34 cellular contexts compared by ENCODE assay signal in genomic region chr7:132690174-132690573, GRCh38.
"Had no signal": no experiment of that assay in that cellular context is flagged by ENCODE, and none has a peak within 500 bp of the region (broad histone marks: within the 10 kb centered on the region; RNA-seq: fewer than 3 reads in every experiment).

No MANE protein-coding gene starts in this region.

- H3K36me3 ChIP-seq: MG63 had no signal

- DNase-seq: Karpas-422, Kasumi-1, MG63, MM.1S, MV-4-11, NCI-H1048, NCI-H1092, NCI-H1092 treated with DMSO at 0.1 percent for 48 hours, NCI-H1105, NCI-H1105 treated with DMSO at 0.1 percent for 48 hours, NCI-H1417, NCI-H1417 treated with DMSO at 0.1 percent for 48 hours, NCI-H1436, NCI-H1436 treated with DMSO at 0.1 percent for 48 hours, NCI-H146, NCI-H1694, NCI-H1694 treated with DMSO at 0.1 percent for 48 hours, NCI-H187, NCI-H187 treated with DMSO at 0.1 percent for 48 hours, NCI-H1930, NCI-H2029, NCI-H2029 treated with DMSO at 0.1 percent for 48 hours, NCI-H2081, NCI-H2081 treated with DMSO at 0.1 percent for 48 hours, NCI-H2107, NCI-H2171, NCI-H2171 treated with DMSO at 0.1 percent for 48 hours, NCI-H2227 treated with DMSO at 0.1 percent for 48 hours, NCI-H226, NCI-H345, NCI-H446, NCI-H446 treated with DMSO at 0.1 percent for 48 hours, NCI-H510A, NCI-H510A treated with DMSO at 0.1 percent for 48 hours had no signal

- H3K9me3 ChIP-seq: MG63 had no signal

- H3K27me3 ChIP-seq: MG63 had no signal

- H3K4me3 ChIP-seq: MG63 had no signal
